In the genomic region with DNA sequence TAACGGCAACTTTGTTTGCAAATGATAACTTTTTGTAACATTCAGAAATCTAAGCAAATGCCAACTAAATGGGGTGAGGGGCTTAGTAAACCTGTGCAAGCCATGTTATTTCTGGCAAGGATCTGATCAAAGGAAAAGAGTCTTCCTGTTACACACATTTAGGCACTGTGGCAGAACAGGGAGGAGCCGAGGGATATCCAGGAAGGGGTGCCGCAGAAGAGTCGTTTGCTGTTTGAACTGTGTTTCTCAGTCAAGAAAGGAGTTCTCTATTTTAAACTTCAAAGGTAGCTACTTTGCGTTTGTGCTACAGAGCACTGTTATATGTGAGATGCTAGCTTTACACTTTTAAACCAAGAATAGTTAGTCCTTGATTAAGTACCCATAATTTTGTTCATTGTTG, we compare ENCODE assay signal across 22 cellular contexts.
A peak's percentile ranks its signal among the peaks of the same experiment; 100 is the strongest.
DNase-seq lines count a peak whose midpoint lies in the region; ATAC-seq lines count a peak whose summit lies in the region.
"Had no signal": no experiment of that assay in that cellular context is flagged by ENCODE, and none has a peak within 500 bp of the region (broad histone marks: within the 10 kb centered on the region; RNA-seq: fewer than 3 reads in every experiment).

No MANE protein-coding gene starts in this region.

- H3K27me3 ChIP-seq in BLaER1 (no peaks in the 10 kb centered on the region), mucosa of rectum (ENCODE audit: control insufficient read depth in 2 of 2, insufficient read depth in 2 of 2, low read length in 2 of 2) (no peaks in the 10 kb centered on the region)
- H3K27me3 ChIP-seq: body of pancreas, foreskin keratinocyte, pancreas had no signal

- H3K36me3 Mint-ChIP-seq in activated CD4-positive, alpha-beta T cell treated with anti-CD3 and anti-CD28 coated beads, Interleukin-2, amount 10 ng/mL, durations not matched to agents 7 days and 5 days (ENCODE audit: low read depth): peaks cover 7% of the 10 kb centered on the region
- no peaks in the 10 kb centered on the region for H3K36me3 Mint-ChIP-seq in T-helper 17 cell (ENCODE audit: low read depth)
- H3K36me3 Mint-ChIP-seq: CD8-positive, alpha-beta memory T cell; type B pancreatic cell had no signal

- H3K27me3 Mint-ChIP-seq in activated CD4-positive, alpha-beta T cell treated with anti-CD3 and anti-CD28 coated beads, Interleukin-2, amount 10 ng/mL, durations not matched to agents 7 days and 5 days: no peaks in the 10 kb centered on the region
- H3K27me3 Mint-ChIP-seq in T-helper 17 cell: no peaks in the 10 kb centered on the region
- H3K27me3 Mint-ChIP-seq: CD8-positive, alpha-beta memory T cell had no signal

- no peak for ATAC-seq in T-helper 17 cell
- ATAC-seq in GM19455 (IDR thresholded peaks at IDR 0.05; ENCODE audit: unreplicated experiment): no peak
- ATAC-seq in activated CD4-positive, CD25-positive, alpha-beta regulatory T cell treated with anti-CD3 and anti-CD28 coated beads, Interleukin-2, amount 50 U/mL, for 24 hours: no peak
- ATAC-seq: body of pancreas, foreskin keratinocyte, pancreas had no signal

- CTCF ChIA-PET in activated CD4-positive, alpha-beta T cell treated with anti-CD3 and anti-CD28 coated beads, Interleukin-2, amount 10 ng/mL, durations not matched to agents 7 days and 5 days (lab: Charles Lee): interaction anchor here (1.0 to 1.5 kb wide), 4 partner anchors 9 to 316 kb away, joined by 3 to 4 read pairs (median 4); no protein-coding TSS in a partner anchor

- H4K20me1 ChIP-seq in BLaER1: no peaks in the 10 kb centered on the region

- POLR2A ChIA-PET in activated CD4-positive, alpha-beta T cell treated with anti-CD3 and anti-CD28 coated beads, Interleukin-2, amount 10 ng/mL, durations not matched to agents 7 days and 5 days (lab: Charles Lee): no interaction called here

- no peaks in the 10 kb centered on the region for H3K36me3 ChIP-seq in BLaER1
- no peaks in the 10 kb centered on the region for H3K36me3 ChIP-seq in mucosa of rectum (ENCODE audit: control insufficient read depth in 2 of 2, insufficient read depth in 2 of 2, low read length in 2 of 2)
- H3K36me3 ChIP-seq: pancreas had no signal

- no peaks in the 10 kb centered on the region for H3K9me3 ChIP-seq in BLaER1
- H3K9me3 ChIP-seq in T-helper 17 cell (ENCODE audit: control insufficient read depth, low read length, poor library complexity, severe bottlenecking): no peaks in the 10 kb centered on the region
- no peaks in the 10 kb centered on the region for H3K9me3 ChIP-seq in mucosa of rectum (ENCODE audit: control insufficient read depth in 2 of 2, low read length in 2 of 2)
- H3K9me3 ChIP-seq: body of pancreas, pancreas had no signal

- H3K4me3 ChIP-seq in BLaER1 (no peak overlapping the region), mucosa of rectum (ENCODE audit: low read length in 2 of 2) (peak overlapping the region in 1 of 2 donors; percentile 34)
- H3K4me3 ChIP-seq: body of pancreas, pancreas, PC-9, SK-N-MC had no signal

- H3K9ac ChIP-seq in BLaER1: no peak overlapping the region
- peak overlapping the region in 1 of 2 donors; percentile 22 for H3K9ac ChIP-seq in mucosa of rectum (ENCODE audit: low read depth in 1 of 2, low read length in 2 of 2)

- peaks cover 13% of the 10 kb centered on the region for H3K4me1 ChIP-seq in BLaER1
- peaks cover 0 to 23% of the 10 kb centered on the region in 2 donors for H3K4me1 ChIP-seq in mucosa of rectum (ENCODE audit: control insufficient read depth in 2 of 2, insufficient read depth in 2 of 2, low read length in 2 of 2)

- peak; percentile 18 for DNase-seq in activated CD4-positive, alpha-beta T cell treated with anti-CD3 and anti-CD28 coated beads, Interleukin-2, amount 10 ng/mL, durations not matched to agents 7 days and 5 days
- no peak for DNase-seq in activated CD4-positive, alpha-beta T cell treated with anti-CD3 and anti-CD28 coated beads, Interleukin-2, amount 50 U/mL, for 1 hour
- DNase-seq in T-helper 17 cell: no peak
- DNase-seq in OCI-M1 (lab: John Stamatoyannopoulos, UW): no peak
- DNase-seq: activated CD4-positive, alpha-beta T cell treated with anti-CD3 and anti-CD28 coated beads, Interleukin-2, amount 50 U/mL, for 48 hours; activated gamma-delta T cell; body of pancreas; CD8-positive, alpha-beta memory T cell; cortex of kidney; foreskin keratinocyte; HFFc6; NCI-H1436 treated with DMSO at 0.1 percent for 48 hours; NCI-H2171 treated with DMSO at 0.1 percent for 48 hours; NCI-H774; pancreas; PC-9 had no signal

- no peak overlapping the region for H3K27ac Mint-ChIP-seq in activated CD4-positive, alpha-beta T cell treated with anti-CD3 and anti-CD28 coated beads, Interleukin-2, amount 10 ng/mL, durations not matched to agents 7 days and 5 days
- peak overlapping the region; percentile 83 for H3K27ac Mint-ChIP-seq in T-helper 17 cell
- H3K27ac Mint-ChIP-seq: HFFc6, type B pancreatic cell had no signal

- peaks cover 31% of the 10 kb centered on the region for H3K4me1 Mint-ChIP-seq in activated CD4-positive, alpha-beta T cell treated with anti-CD3 and anti-CD28 coated beads, Interleukin-2, amount 10 ng/mL, durations not matched to agents 7 days and 5 days
- peaks cover 27% of the 10 kb centered on the region for H3K4me1 Mint-ChIP-seq in T-helper 17 cell

- no peak overlapping the region for H3K27ac ChIP-seq in BLaER1
- peak overlapping the region; percentile 24 to 39 for H3K27ac ChIP-seq in mucosa of rectum (ENCODE audit: low read depth in 2 of 2, low read length in 2 of 2)
- H3K27ac ChIP-seq: body of pancreas, foreskin keratinocyte, pancreas, PC-9, SK-N-MC had no signal

- H3K4me2 ChIP-seq in BLaER1: peak overlapping the region; percentile 51
- H3K4me2 ChIP-seq: PC-9 had no signal

- peaks cover 3% of the 10 kb centered on the region for H3K9me3 Mint-ChIP-seq in activated CD4-positive, alpha-beta T cell treated with anti-CD3 and anti-CD28 coated beads, Interleukin-2, amount 10 ng/mL, durations not matched to agents 7 days and 5 days
- H3K9me3 Mint-ChIP-seq: CD8-positive, alpha-beta memory T cell; HFFc6; type B pancreatic cell had no signal

- H3K4me3 Mint-ChIP-seq in activated CD4-positive, alpha-beta T cell treated with anti-CD3 and anti-CD28 coated beads, Interleukin-2, amount 10 ng/mL, durations not matched to agents 7 days and 5 days: no peak overlapping the region
- no peak overlapping the region for H3K4me3 Mint-ChIP-seq in T-helper 17 cell
- H3K4me3 Mint-ChIP-seq: CD8-positive, alpha-beta memory T cell; HFFc6; type B pancreatic cell had no signal
